Comparison of ENCODE assay signal across 8 cellular contexts in genomic region chr1:89719502-89720306, GRCh38.
DNase-seq lines count a peak whose midpoint lies in the region; ATAC-seq, FAIRE-seq and TF ChIP-seq lines count a peak whose summit lies in the region.

No MANE protein-coding gene starts in this region.

- no peak overlapping the region for H3K4me3 ChIP-seq in neural progenitor cell
- no peak overlapping the region for H3K4me3 ChIP-seq in brain microvascular endothelial cell (ENCODE audit: low read depth, low read length)

- H4K20me1 ChIP-seq in neural progenitor cell (ENCODE audit: low read depth): no peaks in the 10 kb centered on the region

- no peaks in the 10 kb centered on the region for H3K79me2 ChIP-seq in neural progenitor cell (ENCODE audit: low read depth)

- H3K4me1 Mint-ChIP-seq in activated naive CD4-positive, alpha-beta T cell treated with anti-CD3 and anti-CD28 coated beads for 36 hours (ENCODE audit: low read depth): peaks cover 86% of the 10 kb centered on the region
- H3K4me1 Mint-ChIP-seq in activated naive CD8-positive, alpha-beta T cell (ENCODE audit: low read depth): peaks cover 91% of the 10 kb centered on the region
- peaks cover 13% of the 10 kb centered on the region for H3K4me1 Mint-ChIP-seq in neural progenitor cell

- peaks cover 11% of the 10 kb centered on the region for H3F3A ChIP-seq in neural progenitor cell (ENCODE audit: low read depth)

- ATAC-seq in HG02610 (IDR thresholded peaks at IDR 0.05; ENCODE audit: unreplicated experiment): peak; percentile 91

- CTCF ChIA-PET in activated naive CD4-positive, alpha-beta T cell treated with anti-CD3 and anti-CD28 coated beads for 36 hours (lab: Charles Lee): interaction anchor here (0.6 to 3.8 kb wide), 28 partner anchors 10 to 722 kb away, joined by 3 to 33 read pairs (median 4); partner anchors contain the start of gene LRRC8C

- no peaks in the 10 kb centered on the region for H3K9me3 ChIP-seq in neural progenitor cell (ENCODE audit: low read depth)

- peaks cover 2% of the 10 kb centered on the region for H3K9me3 Mint-ChIP-seq in activated naive CD4-positive, alpha-beta T cell treated with anti-CD3 and anti-CD28 coated beads for 36 hours
- H3K9me3 Mint-ChIP-seq in activated naive CD8-positive, alpha-beta T cell (ENCODE audit: low read depth): peaks cover 4% of the 10 kb centered on the region
- no peaks in the 10 kb centered on the region for H3K9me3 Mint-ChIP-seq in neural progenitor cell

- H3K36me3 ChIP-seq in neural progenitor cell (no peaks in the 10 kb centered on the region), brain microvascular endothelial cell (replicated peaks) (no peaks in the 10 kb centered on the region)

- peak overlapping the region; percentile 37 for H3K4me2 ChIP-seq in neural progenitor cell

- TF ChIP-seq CTCF in neural progenitor cell (IDR thresholded peaks at IDR 0.05) (no peak), D721Med (IDR thresholded peaks at IDR 0.05; ENCODE audit: insufficient read depth, missing control alignments) (no peak), brain microvascular endothelial cell (IDR thresholded peaks at IDR 0.05; ENCODE audit: low read depth, low read length, missing control alignments) (no peak)

- intact Hi-C loops in activated naive CD4-positive, alpha-beta T cell treated with anti-CD3 and anti-CD28 coated beads for 36 hours (cut with micrococcal nuclease): loop anchor here (1.0 to 5.0 kb wide), 17 partner anchors 20 to 678 kb away; partner anchors contain the start of gene LRRC8B

- no peak overlapping the region for H2AFZ ChIP-seq in neural progenitor cell (replicated peaks)

- FAIRE-seq in D721Med (lab: Jason Lieb, UNC): no peak

- peak overlapping the region; percentile 95 for H3K27ac Mint-ChIP-seq in activated naive CD4-positive, alpha-beta T cell treated with anti-CD3 and anti-CD28 coated beads for 36 hours
- H3K27ac Mint-ChIP-seq in activated naive CD8-positive, alpha-beta T cell: peak overlapping the region; percentile 99
- peak overlapping the region; percentile 8 for H3K27ac Mint-ChIP-seq in neural progenitor cell

- no peak overlapping the region for H3K9ac ChIP-seq in neural progenitor cell

- H3K27me3 Mint-ChIP-seq in activated naive CD4-positive, alpha-beta T cell treated with anti-CD3 and anti-CD28 coated beads for 36 hours (ENCODE audit: low read depth): no peaks in the 10 kb centered on the region
- no peaks in the 10 kb centered on the region for H3K27me3 Mint-ChIP-seq in activated naive CD8-positive, alpha-beta T cell
- H3K27me3 Mint-ChIP-seq in neural progenitor cell (ENCODE audit: insufficient read depth, low read depth): no peaks in the 10 kb centered on the region

- DNase-seq in activated naive CD4-positive, alpha-beta T cell treated with anti-CD3 and anti-CD28 coated beads for 36 hours: peak; percentile 28
- no peak for DNase-seq in activated naive CD4-positive, alpha-beta T cell (lab: John Stamatoyannopoulos, UW)
- DNase-seq in NCI-H128 (lab: John Stamatoyannopoulos, UW; ENCODE audit: unreplicated experiment) (peak; percentile 18), neural progenitor cell (ENCODE audit: low spot score) (peak; percentile 50), D721Med (ENCODE audit: insufficient read length, low spot score) (no peak), brain microvascular endothelial cell (no peak)

- H3K4me3 Mint-ChIP-seq in activated naive CD4-positive, alpha-beta T cell treated with anti-CD3 and anti-CD28 coated beads for 36 hours: peak overlapping the region; percentile 26
- H3K4me3 Mint-ChIP-seq in activated naive CD8-positive, alpha-beta T cell: peak overlapping the region; percentile 84
- H3K4me3 Mint-ChIP-seq in neural progenitor cell: no peak overlapping the region

- peaks cover 26% of the 10 kb centered on the region for H3K4me1 ChIP-seq in neural progenitor cell

- H3K36me3 Mint-ChIP-seq in activated naive CD4-positive, alpha-beta T cell treated with anti-CD3 and anti-CD28 coated beads for 36 hours (ENCODE audit: low read depth): peaks cover 12% of the 10 kb centered on the region
- H3K36me3 Mint-ChIP-seq in activated naive CD8-positive, alpha-beta T cell: peaks cover 35% of the 10 kb centered on the region
- H3K36me3 Mint-ChIP-seq in neural progenitor cell: peaks cover 2% of the 10 kb centered on the region

- no peaks in the 10 kb centered on the region for H3K27me3 ChIP-seq in neural progenitor cell
- H3K27me3 ChIP-seq in brain microvascular endothelial cell (replicated peaks): no peaks in the 10 kb centered on the region

- H3K27ac ChIP-seq in neural progenitor cell (peak overlapping the region; percentile 42), brain microvascular endothelial cell (no peak overlapping the region)

- in situ Hi-C loops in brain microvascular endothelial cell (cut with HindIII; ENCODE audit: low pct_ligation_motif_present, low sequenced_read_pairs): no loop called here

Comparison
In these comparisons a context has a peak if more than half of its experiments do, and no peak if none do; other contexts are left out.
1. DNase-seq: peak in activated naive CD4-positive, alpha-beta T cell treated with anti-CD3 and anti-CD28 coated beads for 36 hours (single experiment), NCI-H128 (single experiment) and neural progenitor cell (single experiment); none in activated naive CD4-positive, alpha-beta T cell (0 of 4), D721Med (single experiment) and brain microvascular endothelial cell (single experiment).
2. H3K27ac Mint-ChIP-seq: peak in every context shown above with its lines; median percentile 99 in activated naive CD8-positive, alpha-beta T cell; 95 in activated naive CD4-positive, alpha-beta T cell treated with anti-CD3 and anti-CD28 coated beads for 36 hours; 8 in neural progenitor cell.